13 cellular contexts compared by ENCODE assay signal in genomic region chr11:9717040-9717357, GRCh38. TPM values are rescaled to one million over a fixed set of nuclear protein-coding genes. Genes with fewer than 3 reads are reported as not detected.
DNase-seq lines count a peak whose midpoint lies in the region; ATAC-seq, FAIRE-seq and TF ChIP-seq lines count a peak whose summit lies in the region.
"Had no signal": no experiment of that assay in that cellular context is flagged by ENCODE, and none has a peak within 500 bp of the region (broad histone marks: within the 10 kb centered on the region; RNA-seq: fewer than 3 reads in every experiment).

No MANE protein-coding gene starts in this region.

- CTCF ChIA-PET in HepG2 (lab: Yijun Ruan, JAX; ENCODE audit: low intra/inter-chr PET ratio, low total read pairs) = no interaction called here

- intact Hi-C loops in HepG2 (cut with micrococcal nuclease; ENCODE audit: unreplicated experiment) = no loop called here
- intact Hi-C loops in right lobe of liver (cut with DNase I) = no loop called here
- intact Hi-C loops in uterus (cut with DNase I; ENCODE audit: low total_unique reads) = no loop called here

- TF ChIP-seq POLR2A in HepG2 (IDR thresholded peaks at IDR 0.05; ENCODE audit: insufficient read depth in 1 of 2, low read depth in 2 of 2, low read length in 2 of 2) (no peak), right lobe of liver (IDR thresholded peaks at IDR 0.05) (no peak), uterus (IDR thresholded peaks at IDR 0.05) (no peak)

- H3K27ac Mint-ChIP-seq in activated naive CD8-positive, alpha-beta T cell treated with anti-CD3 and anti-CD28 coated beads for 36 hours = peak overlapping the region; percentile 25
- peak overlapping the region; percentile 36 for H3K27ac Mint-ChIP-seq in mesothelial cell of epicardium

- no peaks in the 10 kb centered on the region for H3K9me3 ChIP-seq in HepG2 (ENCODE audit: low read length)
- no peaks in the 10 kb centered on the region for H3K9me3 ChIP-seq in right lobe of liver
- no peaks in the 10 kb centered on the region for H3K9me3 ChIP-seq in uterus
- H3K9me3 ChIP-seq: SJCRH30 had no signal

- H3K27me3 Mint-ChIP-seq in activated naive CD8-positive, alpha-beta T cell treated with anti-CD3 and anti-CD28 coated beads for 36 hours = no peaks in the 10 kb centered on the region
- H3K27me3 Mint-ChIP-seq in mesothelial cell of epicardium (ENCODE audit: low read depth) = no peaks in the 10 kb centered on the region

- no peak overlapping the region for H3K9ac ChIP-seq in HepG2 (ENCODE audit: insufficient read depth, low read depth, low read length)

- no peak overlapping the region for H3K4me3 Mint-ChIP-seq in activated naive CD8-positive, alpha-beta T cell treated with anti-CD3 and anti-CD28 coated beads for 36 hours
- no peak overlapping the region for H3K4me3 Mint-ChIP-seq in mesothelial cell of epicardium

- H3K4me1 Mint-ChIP-seq in activated naive CD8-positive, alpha-beta T cell treated with anti-CD3 and anti-CD28 coated beads for 36 hours = peaks cover 20% of the 10 kb centered on the region
- peaks cover 19% of the 10 kb centered on the region for H3K4me1 Mint-ChIP-seq in mesothelial cell of epicardium

- H3K4me3 ChIP-seq in HepG2 (replicated peaks in 1 of 3; ENCODE audit: insufficient read depth in 1 of 3, low read depth in 2 of 3, low read length in 3 of 3) = no peak overlapping the region
- H3K4me3 ChIP-seq in right lobe of liver = no peak overlapping the region
- H3K4me3 ChIP-seq in uterus = no peak overlapping the region
- H3K4me3 ChIP-seq: MG63, SJCRH30 had no signal

- no peak for TF ChIP-seq EP300 in HepG2 (IDR thresholded peaks at IDR 0.05; ENCODE audit: low read depth in 2 of 2, low read length in 2 of 2)
- no peak for TF ChIP-seq EP300 in HepG2 (CRISPR knock-in tag; IDR thresholded peaks at IDR 0.05; ENCODE audit: borderline replicate concordance)

- no peaks in the 10 kb centered on the region for H3K79me2 ChIP-seq in HepG2 (ENCODE audit: insufficient read depth, low read length)

- TF ChIP-seq RAD21 in HepG2 (CRISPR knock-in tag; IDR thresholded peaks at IDR 0.05) = no peak

- H3K36me3 Mint-ChIP-seq in activated naive CD8-positive, alpha-beta T cell treated with anti-CD3 and anti-CD28 coated beads for 36 hours = peaks cover 21% of the 10 kb centered on the region
- H3K36me3 Mint-ChIP-seq in mesothelial cell of epicardium = peaks cover 24% of the 10 kb centered on the region

- H3K27ac ChIP-seq in HepG2 (ENCODE audit: extremely low read length, insufficient read depth, low read length) (no peak overlapping the region), right lobe of liver (peak overlapping the region in 1 of 3 donors; percentile 19), uterus (peak overlapping the region; percentile 31 to 80)
- H3K27ac ChIP-seq: SJCRH30 had no signal

- no peak overlapping the region for H2AFZ ChIP-seq in HepG2 (ENCODE audit: low read length)

- 95% methylated on average over 3 of the region's 3 CpGs for WGBS in HepG2 (ENCODE audit: low lambda C conversion rate)
- 66% methylated on average over 3 of the region's 3 CpGs for WGBS in right lobe of liver (ENCODE audit: insufficient coverage, low coverage, low lambda C conversion rate, missing lambda C conversion rate)

- H3K9me3 Mint-ChIP-seq in activated naive CD8-positive, alpha-beta T cell treated with anti-CD3 and anti-CD28 coated beads for 36 hours = peaks cover 7% of the 10 kb centered on the region
- H3K9me3 Mint-ChIP-seq in mesothelial cell of epicardium = peaks cover 4% of the 10 kb centered on the region

- in situ Hi-C loops in HepG2 (cut with HindIII; ENCODE audit: extremely low pct_ligation_motif_present, low pct_unique_long_range_greater_than_20kb) = no loop called here

- BruUV-seq in HepG2 (replicated peaks; lab: Mats Ljungman, UMichigan) = no TSS peak

- POLR2A ChIA-PET in HepG2 (lab: Yijun Ruan, JAX) = no interaction called here

- ATAC-seq in HepG2 = no peak
- no peak for ATAC-seq in right lobe of liver
- ATAC-seq in GM21360 (IDR thresholded peaks at IDR 0.05; ENCODE audit: unreplicated experiment) = no peak
- ATAC-seq in GM21825 (IDR thresholded peaks at IDR 0.05; ENCODE audit: unreplicated experiment) = no peak

- H3K36me3 ChIP-seq in HepG2 (replicated peaks in 1 of 2; ENCODE audit: control insufficient read depth in 1 of 2, insufficient read depth in 2 of 2, low read length in 2 of 2) (peaks cover 2% of the 10 kb centered on the region in 2 experiments; a peak in 2 of 5 replicates), right lobe of liver (no peaks in the 10 kb centered on the region), uterus (no peaks in the 10 kb centered on the region)

- no peak overlapping the region for H3K4me2 ChIP-seq in HepG2 (ENCODE audit: low read depth, low read length)

- TF ChIP-seq CTCF in HepG2 (CRISPR knock-in tag; IDR thresholded peaks at IDR 0.05) (no peak), right lobe of liver (IDR thresholded peaks at IDR 0.05) (no peak), mesothelial cell of epicardium (IDR thresholded peaks at IDR 0.05; ENCODE audit: unreplicated experiment) (no peak), uterus (IDR thresholded peaks at IDR 0.05) (no peak)

- DNase-seq in HepG2 (ENCODE audit: low spot score) = no peak
- no peak for DNase-seq in right lobe of liver
- no peak for DNase-seq in activated naive CD8-positive, alpha-beta T cell treated with anti-CD3 and anti-CD28 coated beads for 36 hours
- no peak for DNase-seq in mesothelial cell of epicardium (ENCODE audit: low spot score in 2 of 2, unreplicated experiment in 2 of 2)
- no peak for DNase-seq in uterus
- DNase-seq in ecto neural progenitor cell (ENCODE audit: low spot score) = no peak
- DNase-seq: effector memory CD4-positive, alpha-beta T cell; NCI-H446 treated with DMSO at 0.1 percent for 48 hours; SJCRH30; small intestine had no signal

- no peaks in the 10 kb centered on the region for H3K27me3 ChIP-seq in HepG2 (ENCODE audit: control insufficient read depth in 1 of 2, insufficient read depth in 2 of 2, low read length in 2 of 2)
- H3K27me3 ChIP-seq in right lobe of liver = no peaks in the 10 kb centered on the region
- H3K27me3 ChIP-seq in uterus = no peaks in the 10 kb centered on the region
- H3K27me3 ChIP-seq: MG63, SJCRH30 had no signal

- H3K4me1 ChIP-seq in HepG2 (ENCODE audit: insufficient read depth, low read length) (peaks cover 30% of the 10 kb centered on the region), right lobe of liver (no peaks in the 10 kb centered on the region), uterus (peaks cover 0 to 6% of the 10 kb centered on the region in 2 donors)

- no peak for FAIRE-seq in HepG2 (lab: Jason Lieb, UNC)
- FAIRE-seq: small intestine had no signal

- no peaks in the 10 kb centered on the region for H4K20me1 ChIP-seq in HepG2 (ENCODE audit: insufficient read depth, low read length)

TF ChIP-seq in HepG2, 621 proteins besides CTCF, POLR2A, EP300 and RAD21:
- no peak for TF ChIP-seq PPARG (CRISPR knock-in tag; conservative IDR thresholded peaks at IDR 0.05)
- TF ChIP-seq ATF7 (IDR thresholded peaks at IDR 0.05) = peak; percentile 53; the same call in 1 of the 2 replicates
- no peak for TF ChIP-seq ATF7 (CRISPR knock-in tag; IDR thresholded peaks at IDR 0.05)
- no peak for TF ChIP-seq RXRB (CRISPR knock-in tag; IDR thresholded peaks at IDR 0.05; ENCODE audit: borderline replicate concordance)
- no peak for TF ChIP-seq E2F5 (CRISPR knock-in tag; conservative IDR thresholded peaks at IDR 0.05)

RNA-seq across cellular contexts. Expression of gene SWAP70, which starts 53.1 kb away (rescaled TPM):
- total RNA-seq in HepG2 (2016; rRNA removed; fragmentation: Illumina TruSeq; extraction: Trizol) = 8.7 and 14.9 TPM in 2 replicates
- total RNA-seq in HepG2 (2016; cell fraction: cytosol; rRNA removed; fragmentation: Illumina TruSeq; extraction: Trizol; ENCODE audit: low read depth) = 6.5 TPM in 2 replicates
- total RNA-seq in HepG2 (2016; cell fraction: insoluble cytoplasmic fraction; rRNA removed; fragmentation: Illumina TruSeq; extraction: Trizol) = 9.1 and 14.4 TPM in 2 replicates
- total RNA-seq in HepG2 (2016; cell fraction: membrane; rRNA removed; fragmentation: Illumina TruSeq; extraction: Trizol) = 5.1 and 5.8 TPM in 2 replicates
- total RNA-seq in HepG2 (2016; cell fraction: nucleus; rRNA removed; fragmentation: Illumina TruSeq; extraction: Trizol) = 8.1 and 8.8 TPM in 2 replicates
- 4.2 and 4.6 TPM in 2 replicates for polyA plus RNA-seq in HepG2 (2011; rRNA removed)
- 3.2 and 5.0 TPM in 2 replicates for polyA plus RNA-seq in HepG2 (2011; cell fraction: cytosol; rRNA removed)
- 1.5 and 2.5 TPM in 2 replicates for polyA plus RNA-seq in HepG2 (2011; cell fraction: nucleus; rRNA removed)
- 7.2 and 7.3 TPM in 2 replicates for polyA plus RNA-seq in HepG2 (2012)
- 0.50 and 0.55 TPM in 2 replicates for polyA plus RNA-seq in HepG2 (2016; cell fraction: cytosol; fragmentation: Illumina TruSeq; extraction: Trizol; ENCODE audit: low read depth)
- 14.4 and 14.9 TPM in 2 replicates for polyA plus RNA-seq in HepG2 (2016; cell fraction: insoluble cytoplasmic fraction; fragmentation: Illumina TruSeq; extraction: Trizol; ENCODE audit: low read depth)
- 1.9 and 2.0 TPM in 2 replicates for polyA plus RNA-seq in HepG2 (2016; cell fraction: membrane; fragmentation: Illumina TruSeq; extraction: Trizol; ENCODE audit: low read depth)
- 8.0 and 8.5 TPM in 2 replicates for polyA plus RNA-seq in HepG2 (2016; cell fraction: nucleus; fragmentation: Illumina TruSeq; extraction: Trizol; ENCODE audit: insufficient read depth, low read depth)
- 4.9 and 17.3 TPM in 2 replicates for polyA minus RNA-seq in HepG2 (2011; rRNA and poly(A)+ RNA removed; ENCODE audit: low replicate concordance)
- polyA minus RNA-seq in HepG2 (2011; cell fraction: cytosol; rRNA and poly(A)+ RNA removed) = 5.2 and 6.8 TPM in 2 replicates
- 5.4 and 6.7 TPM in 2 replicates for polyA minus RNA-seq in HepG2 (2011; cell fraction: nucleus; rRNA and poly(A)+ RNA removed)
- 10 to 100 TPM in 2 of 6 experiments, 1 to 10 TPM in 4; 3.2 to 13.5 (median 7.4) TPM for total RNA-seq in right lobe of liver
- 10 to 100 TPM; 10.0 to 10.9 TPM for total RNA-seq in activated naive CD8-positive, alpha-beta T cell treated with anti-CD3 and anti-CD28 coated beads for 36 hours
- total RNA-seq in mesothelial cell of epicardium = 22.9 to 25.9 TPM (median 24.0 TPM) in 3 replicates
- total RNA-seq in uterus = 10 to 100 TPM; 11.5 to 65.6 (median 41.5) TPM
